ENCODE assay signal across 25 cellular contexts in the genomic region with DNA sequence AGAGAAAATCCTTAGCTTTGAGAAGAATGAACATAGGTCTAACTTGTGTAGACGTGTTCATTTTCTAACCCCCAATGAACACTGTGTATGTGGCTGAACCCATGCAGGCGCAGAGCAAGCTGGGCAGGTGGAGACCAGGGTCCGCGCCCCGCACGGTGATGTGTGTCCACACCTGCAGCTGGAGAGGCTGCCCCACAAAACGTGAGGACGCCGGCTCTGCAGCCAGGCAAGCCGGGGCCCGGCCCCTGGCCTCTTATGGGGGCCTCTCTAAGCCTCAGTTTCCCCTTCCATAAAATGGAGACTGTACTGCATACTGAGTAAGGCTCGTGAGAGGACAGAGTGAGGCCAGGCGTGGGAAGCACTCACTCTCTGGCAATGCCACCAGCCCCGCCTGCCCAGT.
"Had no signal": no experiment of that assay in that cellular context is flagged by ENCODE, and none has a peak within 500 bp of the region (broad histone marks: within the 10 kb centered on the region; RNA-seq: fewer than 3 reads in every experiment).

No MANE protein-coding gene starts in this region.

- FAIRE-seq: pancreas, small intestine had no signal

- DNase-seq: naive thymus-derived CD4-positive, alpha-beta T cell; natural killer cell; occipital lobe; right cardiac atrium; right lobe of liver; sigmoid colon; small intestine; stimulated activated CD4-positive, alpha-beta T cell treated with anti-CD3 and anti-CD28 coated beads, Interleukin-15, amount 100 ng/mL, for 24 hours; stimulated activated CD4-positive, alpha-beta T cell treated with anti-CD3 and anti-CD28 coated beads, Interleukin-4, amount 100 ng/mL, for 1 hour; stimulated activated CD4-positive, alpha-beta T cell treated with anti-CD3 and anti-CD28 coated beads, Interleukin-4, amount 100 ng/mL, for 4 hours; stimulated activated CD8-positive, alpha-beta memory T cell treated with anti-CD3 and anti-CD28 coated beads, Interleukin-4, amount 100 ng/mL, for 48 hours; stimulated activated naive CD4-positive, alpha-beta T cell; stimulated activated naive CD8-positive, alpha-beta T cell treated with anti-CD3 and anti-CD28 coated beads, Interleukin-15, amount 100 ng/mL, for 72 hours; stimulated activated naive CD8-positive, alpha-beta T cell treated with anti-CD3 and anti-CD28 coated beads, Interleukin-15, Interleukin-2, amounts not matched to agents 100 U/mL and 50 U/mL, for 24 hours; substantia nigra; testis; tibial artery; transverse colon; upper lobe of right lung; uterus had no signal

- H3K9ac ChIP-seq: neural progenitor cell had no signal

- H3K9me3 ChIP-seq: pancreas, psoas muscle, right lobe of liver, sigmoid colon, suprapubic skin, testis, tibial artery, transverse colon, upper lobe of right lung, uterus had no signal

- H3K27ac ChIP-seq: neural progenitor cell, pancreas, psoas muscle, right lobe of liver, sigmoid colon, suprapubic skin, testis, tibial artery, transverse colon, upper lobe of right lung, uterus had no signal

- H3K27me3 ChIP-seq: neural progenitor cell, pancreas, right lobe of liver, sigmoid colon, suprapubic skin, testis, tibial artery, transverse colon, upper lobe of right lung, uterus had no signal

- H3K36me3 ChIP-seq: neural progenitor cell, pancreas, right lobe of liver, uterus had no signal

- ATAC-seq: naive thymus-derived CD4-positive, alpha-beta T cell; natural killer cell; pancreas; psoas muscle; right cardiac atrium; stimulated activated memory B cell treated with anti-CD40 and anti-IgM and Interleukin-4, amounts not matched to agents 10 μg/mL and 1 μg/mL and 100 μg/mL, for 72 hours; stimulated activated naive CD8-positive, alpha-beta T cell treated with anti-CD3 and anti-CD28 coated beads, Interleukin-15, amount 100 ng/mL, for 72 hours; stimulated activated naive CD8-positive, alpha-beta T cell treated with anti-CD3 and anti-CD28 coated beads, Interleukin-15, Interleukin-2, amounts not matched to agents 100 U/mL and 50 U/mL, for 24 hours; upper lobe of right lung had no signal

- H3K4me3 ChIP-seq: neural progenitor cell, pancreas, psoas muscle, right lobe of liver, sigmoid colon, suprapubic skin, testis, tibial artery, transverse colon, upper lobe of right lung, uterus had no signal

- H3K4me1 ChIP-seq: pancreas, psoas muscle, right lobe of liver, sigmoid colon, suprapubic skin, testis, tibial artery, transverse colon, uterus had no signal
